Comparison of ENCODE assay signal across 8 cellular contexts in genomic region chr7:19116121-19117080, GRCh38. TPM values are rescaled to one million over a fixed set of nuclear protein-coding genes. Genes with fewer than 3 reads are reported as not detected.
A peak's percentile ranks its signal among the peaks of the same experiment; 100 is the strongest.
DNase-seq lines count a peak whose midpoint lies in the region; ATAC-seq and TF ChIP-seq lines count a peak whose summit lies in the region.

No MANE protein-coding gene starts in this region.

- no peaks in the 10 kb centered on the region for H3K4me1 ChIP-seq in breast epithelium
- H3K4me1 ChIP-seq in lower lobe of right lung = peaks cover 23% of the 10 kb centered on the region
- no peaks in the 10 kb centered on the region for H3K4me1 ChIP-seq in upper lobe of right lung
- no peaks in the 10 kb centered on the region for H3K4me1 ChIP-seq in CD8-positive, alpha-beta T cell (ENCODE audit: insufficient read depth, low read length)

- intact Hi-C loops in breast epithelium (cut with DNase I; ENCODE audit: low total_unique reads) = no loop called here
- intact Hi-C loops in lower lobe of right lung (cut with DNase I) = no loop called here
- intact Hi-C loops in upper lobe of right lung (cut with DNase I) = no loop called here
- intact Hi-C loops in CD8-positive, alpha-beta T cell (cut with DNase I, micrococcal nuclease) = no loop called here

- no peaks in the 10 kb centered on the region for H3K36me3 ChIP-seq in breast epithelium
- H3K36me3 ChIP-seq in lower lobe of right lung = no peaks in the 10 kb centered on the region
- H3K36me3 ChIP-seq in upper lobe of right lung = no peaks in the 10 kb centered on the region
- H3K36me3 ChIP-seq in CD8-positive, alpha-beta T cell (ENCODE audit: insufficient read depth, low read length) = no peaks in the 10 kb centered on the region

- CTCF ChIA-PET in CD8-positive, alpha-beta T cell (lab: Charles Lee) = no interaction called here

- no peaks in the 10 kb centered on the region for H3K36me3 Mint-ChIP-seq in CD8-positive, alpha-beta T cell

- no peak overlapping the region for H3K27ac Mint-ChIP-seq in CD8-positive, alpha-beta T cell

- ATAC-seq in lower lobe of right lung (peak; percentile 8 to 18), upper lobe of right lung (peak; percentile 34), GM18873 (IDR thresholded peaks at IDR 0.05; ENCODE audit: low FRiP score, unreplicated experiment) (no peak)
- ATAC-seq in CD8-positive, alpha-beta T cell = no peak

- H3K9me3 ChIP-seq in breast epithelium (no peaks in the 10 kb centered on the region), lower lobe of right lung (no peaks in the 10 kb centered on the region), upper lobe of right lung (no peaks in the 10 kb centered on the region)
- no peaks in the 10 kb centered on the region for H3K9me3 ChIP-seq in CD8-positive, alpha-beta T cell (ENCODE audit: low read length)

- H3K27me3 ChIP-seq in breast epithelium (peaks cover 0 to 88% of the 10 kb centered on the region in 2 donors), lower lobe of right lung (ENCODE audit: low read depth) (peaks cover 96% of the 10 kb centered on the region), upper lobe of right lung (peaks cover 95% of the 10 kb centered on the region)
- peaks cover 24% of the 10 kb centered on the region for H3K27me3 ChIP-seq in CD8-positive, alpha-beta T cell (ENCODE audit: insufficient read depth, low read length)

- H3K9me3 Mint-ChIP-seq in CD8-positive, alpha-beta T cell = no peaks in the 10 kb centered on the region

- DNase-seq in stimulated activated CD4-positive, alpha-beta T cell treated with anti-CD3 and anti-CD28 coated beads, Interleukin-15, amount 100 ng/mL, for 24 hours = peak; percentile 7
- no peak for DNase-seq in stimulated activated CD4-positive, alpha-beta T cell treated with anti-CD3 and anti-CD28 coated beads, Interleukin-2, amount 100 ng/mL, for 24 hours
- DNase-seq in NCI-H2081 treated with DMSO at 0.1 percent for 48 hours (lab: John Stamatoyannopoulos, UW) = peak; percentile 22
- no peak for DNase-seq in breast epithelium (ENCODE audit: low spot score in 2 of 2)
- no peak for DNase-seq in lower lobe of right lung
- DNase-seq in upper lobe of right lung = peak; percentile 64
- DNase-seq in CD8-positive, alpha-beta T cell = no peak

- H3K27ac ChIP-seq in breast epithelium (peak overlapping the region; percentile 69 to 92), lower lobe of right lung (no peak overlapping the region), upper lobe of right lung (no peak overlapping the region)
- no peak overlapping the region for H3K27ac ChIP-seq in CD8-positive, alpha-beta T cell (ENCODE audit: low read depth, low read length)

- POLR2A ChIA-PET in CD8-positive, alpha-beta T cell (lab: Charles Lee) = no interaction called here

- peak overlapping the region; percentile 60 to 85 (median 84) for H3K4me3 ChIP-seq in breast epithelium
- peak overlapping the region; percentile 49 for H3K4me3 ChIP-seq in lower lobe of right lung
- H3K4me3 ChIP-seq in upper lobe of right lung = peak overlapping the region; percentile 32
- no peak overlapping the region for H3K4me3 ChIP-seq in CD8-positive, alpha-beta T cell (ENCODE audit: low read depth, low read length)

- no peak for TF ChIP-seq POLR2A in breast epithelium (IDR thresholded peaks at IDR 0.05)

- TF ChIP-seq CTCF in breast epithelium (IDR thresholded peaks at IDR 0.05) (no peak), lower lobe of right lung (IDR thresholded peaks at IDR 0.05) (no peak), upper lobe of right lung (IDR thresholded peaks at IDR 0.05) (no peak)
- no peak for TF ChIP-seq CTCF in CD8-positive, alpha-beta T cell (IDR thresholded peaks at IDR 0.05)

- no peak overlapping the region for H3K4me3 Mint-ChIP-seq in CD8-positive, alpha-beta T cell

- peaks cover 3% of the 10 kb centered on the region for H3K4me1 Mint-ChIP-seq in CD8-positive, alpha-beta T cell (ENCODE audit: low read depth)

- H3K27me3 Mint-ChIP-seq in CD8-positive, alpha-beta T cell (ENCODE audit: low read depth) = peaks cover 52% of the 10 kb centered on the region

RNA-seq across cellular contexts. Expression of gene TWIST1, which starts 1.0 kb away (rescaled TPM):
- total RNA-seq in breast epithelium (10 to 100 TPM in 2 of 3 donors, 1 to 10 TPM in 1; 7.2 to 99.5 (median 60.0) TPM), lower lobe of right lung (not detected), upper lobe of right lung (not detected)
- not detected for total RNA-seq in CD8-positive, alpha-beta T cell

RNA-seq across cellular contexts. Expression of gene FERD3L, which starts 28.8 kb away (rescaled TPM):
- total RNA-seq in breast epithelium (not detected), lower lobe of right lung (not detected), upper lobe of right lung (not detected)
- total RNA-seq in CD8-positive, alpha-beta T cell = not detected

Comparison
In these comparisons a context has a peak if more than half of its experiments do, and no peak if none do; other contexts are left out.
1. DNase-seq: peak in stimulated activated CD4-positive, alpha-beta T cell treated with anti-CD3 and anti-CD28 coated beads, Interleukin-15, amount 100 ng/mL, for 24 hours (single experiment), NCI-H2081 treated with DMSO at 0.1 percent for 48 hours (single experiment) and upper lobe of right lung (single experiment); none in stimulated activated CD4-positive, alpha-beta T cell treated with anti-CD3 and anti-CD28 coated beads, Interleukin-2, amount 100 ng/mL, for 24 hours (0 of 2), breast epithelium (0 of 2), lower lobe of right lung (single experiment) and CD8-positive, alpha-beta T cell (0 of 7).
2. H3K27ac ChIP-seq: peak in breast epithelium (2 of 2); none in lower lobe of right lung (single experiment), upper lobe of right lung (single experiment) and CD8-positive, alpha-beta T cell (single experiment).
3. ATAC-seq: peak in lower lobe of right lung (2 of 2) and upper lobe of right lung (single experiment); none in GM18873 (single experiment) and CD8-positive, alpha-beta T cell (single experiment).